Comparison of ENCODE assay signal across 30 cellular contexts in the genomic region with DNA sequence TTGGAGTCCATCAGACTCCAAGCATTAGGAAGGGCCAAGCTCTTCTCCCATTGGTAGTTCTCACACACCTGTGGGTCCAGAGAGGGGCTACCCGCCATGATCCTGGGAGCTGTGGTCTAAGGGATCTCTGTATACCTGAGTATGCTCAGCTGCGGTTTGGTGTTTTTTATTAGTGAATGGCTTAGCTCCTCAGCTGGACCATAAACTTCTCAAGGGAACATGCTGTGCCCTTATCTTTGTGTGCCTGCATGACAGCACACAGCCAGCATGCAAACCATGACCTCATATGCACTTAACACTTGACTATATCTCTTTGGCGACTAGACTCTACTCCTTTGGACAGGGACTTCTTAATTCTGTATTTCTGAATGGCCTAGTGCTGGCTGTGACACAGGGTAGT.
DNase-seq lines count a peak whose midpoint lies in the region; ATAC-seq, FAIRE-seq and TF ChIP-seq lines count a peak whose summit lies in the region.
"Had no signal": no experiment of that assay in that cellular context is flagged by ENCODE, and none has a peak within 500 bp of the region (broad histone marks: within the 10 kb centered on the region; RNA-seq: fewer than 3 reads in every experiment).

No MANE protein-coding gene starts in this region.

- H4K5ac ChIP-seq in H9 (ENCODE audit: insufficient read length, low read depth, low read length), result no peak overlapping the region

- no peaks in the 10 kb centered on the region for H3K9me1 ChIP-seq in K562 (ENCODE audit: control insufficient read depth, insufficient read depth, low read length)

- TF ChIP-seq RAD21 in K562 (CRISPR knock-in tag; conservative IDR thresholded peaks at IDR 0.05 in 1 of 2, IDR thresholded peaks at IDR 0.05 in 1 of 2), result 0 out of 4 replicates have a peak, but pooled peaks of 1 of the 2 experiments have one; percentile 25

- peak; percentile 95 for FAIRE-seq in K562 (lab: Jason Lieb, UNC)
- FAIRE-seq: A549, H1 had no signal

- H2AK5ac ChIP-seq in trophoblast cell (ENCODE audit: low read length) (no peak overlapping the region), H9 (ENCODE audit: insufficient read length, low read length) (no peak overlapping the region)

- no peak overlapping the region for H4K8ac ChIP-seq in trophoblast cell (ENCODE audit: low read depth, low read length)
- no peak overlapping the region for H4K8ac ChIP-seq in H9 (replicated peaks; ENCODE audit: insufficient read length, low read depth, low read length)

- H3K23ac ChIP-seq in trophoblast cell (ENCODE audit: low read length) (no peak overlapping the region), H9 (ENCODE audit: insufficient read length, low read depth, low read length) (no peak overlapping the region)

- H3K9ac ChIP-seq in K562 (ENCODE audit: insufficient read depth in 1 of 2, low read depth in 2 of 2, low read length in 2 of 2), result no peak overlapping the region
- H3K9ac ChIP-seq in trophoblast cell (ENCODE audit: low read length), result no peak overlapping the region
- no peak overlapping the region for H3K9ac ChIP-seq in H9 (ENCODE audit: extremely low read depth, insufficient read length, low read length)

- no peaks in the 10 kb centered on the region for H3K36me3 Mint-ChIP-seq in H9 (ENCODE audit: insufficient read depth in 1 of 3, low read depth in 3 of 3)
- H3K36me3 Mint-ChIP-seq: activated naive CD8-positive, alpha-beta T cell; natural killer cell treated with Interleukin-12 subunit alpha and Interleukin-12 subunit beta and Interleukin-15 and Interleukin-18, amount 100 ng/mL, for 72 hours had no signal

- H4K91ac ChIP-seq in trophoblast cell (ENCODE audit: low read depth, low read length) (peak overlapping the region; percentile 72), H9 (ENCODE audit: insufficient read length, low read depth, low read length) (no peak overlapping the region)

- H2BK120ac ChIP-seq in trophoblast cell (ENCODE audit: insufficient read depth, low read length, poor library complexity) (peak overlapping the region; percentile 1), H9 (ENCODE audit: low read depth, low read length, poor library complexity, severe bottlenecking) (no peak overlapping the region)

- H3K27me3 Mint-ChIP-seq in H9 (ENCODE audit: low read depth), result no peaks in the 10 kb centered on the region
- H3K27me3 Mint-ChIP-seq: activated B cell treated with CpG ODN at 0.5 μM for 24 hours, B cell had no signal

- H3K79me1 ChIP-seq in trophoblast cell (ENCODE audit: low read length) (peaks cover 19% of the 10 kb centered on the region), H9 (ENCODE audit: insufficient read depth, low read depth, low read length, poor library complexity, severe bottlenecking) (no peaks in the 10 kb centered on the region)

- H3K79me2 ChIP-seq in K562 (ENCODE audit: control insufficient read depth, insufficient read depth, low read length), result no peaks in the 10 kb centered on the region
- no peaks in the 10 kb centered on the region for H3K79me2 ChIP-seq in trophoblast cell (ENCODE audit: control insufficient read depth, insufficient read depth, low read length, poor library complexity)
- no peaks in the 10 kb centered on the region for H3K79me2 ChIP-seq in H9 (ENCODE audit: insufficient read depth, low read length)

- peak overlapping the region; percentile 72 for H3K27ac ChIP-seq in 22Rv1
- no peak overlapping the region for H3K27ac ChIP-seq in K562 (ENCODE audit: extremely low read depth, low read depth, low read length)
- peak overlapping the region; percentile 94 for H3K27ac ChIP-seq in right cardiac atrium (ENCODE audit: low read length)
- H3K27ac ChIP-seq in trophoblast cell (ENCODE audit: low read depth, low read length), result no peak overlapping the region
- no peak overlapping the region for H3K27ac ChIP-seq in H9 (ENCODE audit: insufficient read length, low read depth, low read length)
- H3K27ac ChIP-seq: ovary, skin epidermis had no signal

- 10% methylated on average over 3 of the region's 3 CpGs for WGBS in K562 (ENCODE audit: insufficient coverage, low coverage, missing lambda C conversion rate)
- 58% methylated on average over 3 of the region's 3 CpGs for WGBS in right cardiac atrium
- no CpG with 5 or more reads among the region's 3 CpGs for WGBS in trophoblast cell (ENCODE audit: extremely low coverage, insufficient coverage, insufficient read length)
- WGBS in H9 (ENCODE audit: extremely low coverage, insufficient read length, low lambda C conversion rate), result no CpG with 5 or more reads among the region's 3 CpGs

- H4K20me1 ChIP-seq in K562 (replicated peaks; ENCODE audit: control insufficient read depth, insufficient read depth, low read length) (no peaks in the 10 kb centered on the region), H9 (ENCODE audit: control insufficient read depth, insufficient read depth, insufficient read length) (no peaks in the 10 kb centered on the region)

- H3K36me3 ChIP-seq in K562 (ENCODE audit: control insufficient read depth, insufficient read depth, low read length) (no peaks in the 10 kb centered on the region), trophoblast cell (ENCODE audit: control insufficient read depth in 1 of 2, insufficient read depth in 2 of 2, low read length in 2 of 2) (no peaks in the 10 kb centered on the region)
- H3K36me3 ChIP-seq: ovary had no signal

- peak; percentile 63 for TF ChIP-seq EP300 in K562 (IDR thresholded peaks at IDR 0.05; ENCODE audit: low read length)

- H2BK12ac ChIP-seq in trophoblast cell (ENCODE audit: low read length) (no peak overlapping the region), H9 (ENCODE audit: insufficient read length, low read depth, low read length) (no peak overlapping the region)

- no TSS peak for BruUV-seq in K562 (replicated peaks; lab: Mats Ljungman, UMichigan)

- ATAC-seq in K562, result peak; percentile 92
- ATAC-seq in right cardiac atrium, result peak; percentile 75 to 87
- ATAC-seq: A549; natural killer cell treated with Interleukin-12 subunit alpha and Interleukin-12 subunit beta and Interleukin-15 and Interleukin-18, amount 100 ng/mL, for 72 hours had no signal

- no peak overlapping the region for H3K4me3 Mint-ChIP-seq in H9
- H3K4me3 Mint-ChIP-seq: activated B cell treated with CpG ODN at 0.5 μM for 24 hours; activated naive CD8-positive, alpha-beta T cell; B cell; natural killer cell treated with Interleukin-12 subunit alpha and Interleukin-12 subunit beta and Interleukin-15 and Interleukin-18, amount 100 ng/mL, for 72 hours had no signal

- H3T11ph ChIP-seq in H9 (ENCODE audit: low read length), result no peak overlapping the region

- no peak overlapping the region for H3K27ac Mint-ChIP-seq in H9
- H3K27ac Mint-ChIP-seq: activated B cell treated with CpG ODN at 0.5 μM for 24 hours; activated naive CD8-positive, alpha-beta T cell; activated T-helper 2 cell treated with anti-CD3 and anti-CD28 coated beads, Interferon-gamma antibody, Interleukin-2, Interleukin-4, amounts not matched to agents 10 μg/mL and 5 μg/mL and 100 μg/mL, durations not matched to agents 14 hours and 24 hours and 36 hours; B cell; natural killer cell treated with Interleukin-12 subunit alpha and Interleukin-12 subunit beta and Interleukin-15 and Interleukin-18, amount 100 ng/mL, for 72 hours had no signal

- intact Hi-C loops in K562 (cut with micrococcal nuclease) (loop anchor here (5.0 kb wide), 1 partner anchor 59 kb away; no protein-coding TSS in a partner anchor), right cardiac atrium (cut with DNase I) (loop anchor here in 1 of 4 donors (5.0 kb wide), 1 partner anchor 59 kb away; no protein-coding TSS in a partner anchor)

- no peak overlapping the region for H3K14ac ChIP-seq in trophoblast cell (ENCODE audit: low read length)
- no peak overlapping the region for H3K14ac ChIP-seq in H9 (ENCODE audit: insufficient read depth, low read length)

- TF ChIP-seq POLR2A in K562 (conservative IDR thresholded peaks at IDR 0.05), result no peak

- POLR2A ChIA-PET in K562 (lab: Yijun Ruan, JAX), result interaction anchor here (2.8 kb wide), 1 partner anchor 9 kb away, joined by 13 read pairs; no protein-coding TSS in a partner anchor

- no peak overlapping the region for H4K12ac ChIP-seq in trophoblast cell (ENCODE audit: low read depth, low read length)

- no peak overlapping the region for H3K18ac ChIP-seq in trophoblast cell (ENCODE audit: low read length)
- no peak overlapping the region for H3K18ac ChIP-seq in H9 (ENCODE audit: insufficient read length, low read depth, low read length)

- no peak overlapping the region for H2BK15ac ChIP-seq in H9 (ENCODE audit: low read depth, low read length)

- H3K4me2 ChIP-seq in K562 (ENCODE audit: insufficient read depth, low read length) (peak overlapping the region; percentile 57), trophoblast cell (ENCODE audit: low read length) (no peak overlapping the region), H9 (ENCODE audit: insufficient read depth, insufficient read length, low read length) (no peak overlapping the region)
- H3K4me2 ChIP-seq: A549 had no signal

- no peak overlapping the region for H2BK20ac ChIP-seq in H9 (ENCODE audit: low read depth, low read length, poor library complexity, severe bottlenecking)

- DNase-seq in K562 (ENCODE audit: extremely low read depth in 1 of 4, low spot score in 3 of 4) (peak; percentile 40 to 86 (median 65)), right cardiac atrium (peak in 1 of 3 donors; percentile 65), trophoblast cell (peak; percentile 64 to 65), EL (no peak), H9 (no peak), T-helper 1 cell (no peak)
- DNase-seq in stimulated activated naive CD4-positive, alpha-beta T cell treated with Interleukin-2 at 50 U/mL for 16 hours (lab: John Stamatoyannopoulos, UW), result no peak
- DNase-seq: activated B cell treated with CpG ODN at 0.5 μM for 24 hours; activated CD4-positive, alpha-beta T cell treated with anti-CD3 and anti-CD28 coated beads, Interleukin-2, amount 50 U/mL, for 48 hours; activated CD8-positive, alpha-beta memory T cell treated with anti-CD3 and anti-CD28 coated beads, Interleukin-2, amount 50 U/mL, for 4 hours; aorta; central memory CD4-positive, alpha-beta T cell; dorsolateral prefrontal cortex; GF-D8; head of caudate nucleus; NCI-H1092; NCI-H2029 treated with DMSO at 0.1 percent for 48 hours; NCI-H446; NCI-H82; ovary; stimulated activated CD4-positive, alpha-beta T cell treated with anti-CD3 and anti-CD28 coated beads, Interleukin-1b, Interleukin-23, amount 100 ng/mL, for 48 hours; substantia nigra had no signal

- TF ChIP-seq CTCF in 22Rv1 (IDR thresholded peaks at IDR 0.05) (no peak), K562 (IDR thresholded peaks at IDR 0.05 in 2 of 3, conservative IDR thresholded peaks at IDR 0.05 in 1 of 3; ENCODE audit: insufficient read depth in 2 of 3, low read depth in 1 of 3, low read length in 3 of 3) (no peak), H9 (conservative IDR thresholded peaks at IDR 0.05) (no peak)

- H3K9me3 ChIP-seq in K562 (replicated peaks; ENCODE audit: control insufficient read depth, insufficient read depth, low read depth, low read length), result no peaks in the 10 kb centered on the region
- H3K9me3 ChIP-seq in right cardiac atrium (ENCODE audit: control insufficient read depth, low read length), result no peaks in the 10 kb centered on the region
- H3K9me3 ChIP-seq in trophoblast cell (ENCODE audit: insufficient read depth, low read depth, low read length), result peaks cover 3% of the 10 kb centered on the region
- H3K9me3 ChIP-seq in H9 (ENCODE audit: control insufficient read depth, low read depth, low read length), result no peaks in the 10 kb centered on the region
- H3K9me3 ChIP-seq: A549, ovary had no signal

- peaks cover 24 to 25% of the 10 kb centered on the region in 2 experiments; a peak in 4 of 5 replicates for H3K4me1 ChIP-seq in K562 (replicated peaks in 1 of 2; ENCODE audit: control insufficient read depth in 2 of 2, insufficient read depth in 2 of 2, low read length in 2 of 2)
- H3K4me1 ChIP-seq in right cardiac atrium (ENCODE audit: control insufficient read depth, insufficient read depth, low read length), result peaks cover 15% of the 10 kb centered on the region
- H3K4me1 ChIP-seq in trophoblast cell (ENCODE audit: control insufficient read depth in 1 of 2, insufficient read depth in 2 of 2, low read length in 2 of 2), result peaks cover 13 to 20% of the 10 kb centered on the region in 2 experiments
- no peaks in the 10 kb centered on the region; the same call in 1 of the 2 replicates for H3K4me1 ChIP-seq in H9 (ENCODE audit: insufficient read depth, low read length)

- H3K4ac ChIP-seq in trophoblast cell (ENCODE audit: low read depth, low read length) (no peak overlapping the region), H9 (ENCODE audit: low read depth, low read length) (no peak overlapping the region)

- no peak overlapping the region for H3K56ac ChIP-seq in H9 (ENCODE audit: insufficient read length, low read depth, low read length)

- H3K4me1 Mint-ChIP-seq in H9, result peaks cover 25 to 27% of the 10 kb centered on the region in 2 experiments
- H3K4me1 Mint-ChIP-seq: activated B cell treated with CpG ODN at 0.5 μM for 24 hours, B cell had no signal

- CTCF ChIA-PET in K562 (lab: Yijun Ruan, JAX; ENCODE audit: low intra/inter-chr PET ratio), result no interaction called here

- H3K23me2 ChIP-seq in H9 (ENCODE audit: insufficient read length, low read depth, low read length, poor library complexity, severe bottlenecking), result no peaks in the 10 kb centered on the region

- H2BK5ac ChIP-seq in trophoblast cell (ENCODE audit: low read depth, low read length, poor library complexity), result no peak overlapping the region
- H2BK5ac ChIP-seq in H9 (ENCODE audit: insufficient read length, low read length), result no peak overlapping the region

- H2AFZ ChIP-seq in K562 (ENCODE audit: low read depth, low read length) (0 out of 2 replicates have a peak overlapping the region, but pooled peaks have one; percentile 42), trophoblast cell (ENCODE audit: insufficient read depth, low read length, poor library complexity) (no peak overlapping the region), H9 (ENCODE audit: low read length) (no peak overlapping the region)

- in situ Hi-C loops in K562 (cut with MboI), result no loop called here

- no peaks in the 10 kb centered on the region for H3K9me3 Mint-ChIP-seq in H9
- H3K9me3 Mint-ChIP-seq: activated B cell treated with CpG ODN at 0.5 μM for 24 hours; activated T-helper 2 cell treated with anti-CD3 and anti-CD28 coated beads, Interferon-gamma antibody, Interleukin-2, Interleukin-4, amounts not matched to agents 10 μg/mL and 5 μg/mL and 100 μg/mL, durations not matched to agents 14 hours and 24 hours and 36 hours; natural killer cell treated with Interleukin-12 subunit alpha and Interleukin-12 subunit beta and Interleukin-15 and Interleukin-18, amount 100 ng/mL, for 72 hours had no signal

- H3K27me3 ChIP-seq in K562 (ENCODE audit: control insufficient read depth in 2 of 2, insufficient read depth in 2 of 2, low read length in 2 of 2) (no peaks in the 10 kb centered on the region), right cardiac atrium (ENCODE audit: control insufficient read depth, insufficient read depth) (no peaks in the 10 kb centered on the region), trophoblast cell (ENCODE audit: insufficient read depth, low read length) (no peaks in the 10 kb centered on the region), H9 (ENCODE audit: insufficient read depth, low read length) (no peaks in the 10 kb centered on the region)
- H3K27me3 ChIP-seq: dorsolateral prefrontal cortex, ovary had no signal

- H3K4me3 ChIP-seq in K562, result no peak overlapping the region
- H3K4me3 ChIP-seq in right cardiac atrium (ENCODE audit: low read length), result no peak overlapping the region
- no peak overlapping the region for H3K4me3 ChIP-seq in trophoblast cell (ENCODE audit: low read depth, low read length)
- H3K4me3 ChIP-seq: A549, dorsolateral prefrontal cortex, ovary, skin epidermis had no signal

Comparison
In these comparisons a context has a peak if more than half of its experiments do, and no peak if none do; other contexts are left out.
1. H3K27ac ChIP-seq: peak in 22Rv1 (single experiment) and right cardiac atrium (single experiment); none in K562 (single experiment), trophoblast cell (single experiment) and H9 (single experiment).
2. DNase-seq: peak in K562 (4 of 4) and trophoblast cell (2 of 2); none in EL (single experiment), H9 (single experiment), T-helper 1 cell (0 of 5) and stimulated activated naive CD4-positive, alpha-beta T cell treated with Interleukin-2 at 50 U/mL for 16 hours (single experiment).